Comparison of ENCODE assay signal across 9 cellular contexts in the genomic region with DNA sequence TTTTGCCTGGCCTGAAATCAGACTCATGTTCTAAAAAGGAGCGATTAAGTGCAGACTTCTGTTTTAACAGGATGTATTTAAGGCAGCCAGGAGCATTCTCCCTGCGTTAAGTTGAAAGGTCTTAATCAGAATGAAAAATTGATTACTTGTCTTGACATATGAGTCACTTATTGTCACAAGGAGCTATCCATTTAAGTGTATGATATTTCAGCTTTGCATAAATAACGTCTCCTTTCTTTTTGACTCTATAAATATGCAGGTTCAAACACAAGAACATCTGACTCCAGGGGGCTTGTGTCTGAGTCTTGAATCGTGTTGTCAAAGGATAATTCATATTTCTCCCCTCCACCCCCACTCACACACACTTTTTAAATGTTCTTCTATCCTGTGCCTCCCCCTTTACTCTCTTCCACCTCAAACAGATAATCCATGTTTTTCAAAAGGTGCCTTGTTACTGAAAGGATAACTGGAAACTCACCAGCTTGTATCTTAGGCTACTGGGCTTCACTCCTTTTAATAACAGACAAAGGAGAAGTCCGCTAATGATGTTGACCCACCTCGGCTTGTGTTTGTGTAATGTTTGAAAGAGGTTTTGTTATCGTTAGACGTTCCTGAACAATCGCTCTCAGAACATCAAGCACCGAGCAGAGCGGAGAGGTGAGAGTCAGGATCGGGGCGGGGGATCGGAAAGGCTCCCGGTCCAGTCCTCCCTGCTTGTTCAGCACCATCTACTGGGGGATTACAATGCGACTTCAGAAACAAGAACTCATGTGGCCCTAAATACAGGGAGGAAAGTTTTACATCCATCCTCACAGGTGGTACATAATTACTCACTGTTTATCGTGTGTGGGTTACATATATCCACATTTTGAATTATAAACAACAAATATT.
DNase-seq lines count a peak whose midpoint lies in the region; ATAC-seq, FAIRE-seq and TF ChIP-seq lines count a peak whose summit lies in the region.
"Had no signal": no experiment of that assay in that cellular context is flagged by ENCODE, and none has a peak within 500 bp of the region (broad histone marks: within the 10 kb centered on the region; RNA-seq: fewer than 3 reads in every experiment).

No MANE protein-coding gene starts in this region.

- H2BK5ac ChIP-seq in IMR-90 (ENCODE audit: low read depth, low read length, poor library complexity, severe bottlenecking) (no peak overlapping the region), neuronal stem cell (ENCODE audit: low read length) (no peak overlapping the region)

- no peaks in the 10 kb centered on the region for H3K27me3 ChIP-seq in CD8-positive, alpha-beta memory T cell (ENCODE audit: insufficient read depth, low read length, poor library complexity, severe bottlenecking)
- peaks cover 12% of the 10 kb centered on the region for H3K27me3 ChIP-seq in IMR-90 (ENCODE audit: control insufficient read depth, insufficient read depth, low read length)
- peaks cover 0 to 17% (median 0%) of the 10 kb centered on the region in 3 experiments for H3K27me3 ChIP-seq in neuronal stem cell (ENCODE audit: control insufficient read depth in 3 of 3, insufficient read depth in 3 of 3, low read depth in 1 of 3, low read length in 3 of 3)

- H3K27ac Mint-ChIP-seq in CD8-positive, alpha-beta memory T cell: peak overlapping the region in 2 of 8 donors; percentile 39 to 65

- no TSS peak for BruUV-seq in IMR-90 (replicated peaks; lab: Mats Ljungman, UMichigan)

- no peak for TF ChIP-seq POLR2A in IMR-90 (IDR thresholded peaks at IDR 0.05; ENCODE audit: low read depth, low read length)

- WGBS in IMR-90 (ENCODE audit: extremely low coverage in 2 of 2, insufficient read length in 1 of 2), 2 experiments: 0% methylated on average over 1 of the region's 17 CpGs; no CpG with 5 or more reads in 1 of the 2 experiments
- WGBS in neuronal stem cell (ENCODE audit: extremely low coverage in 2 of 2, insufficient read length in 2 of 2, insufficient replicate concordance in 1 of 2), 2 donors: no CpG with 5 or more reads among the region's 17 CpGs

- H3K4me3 ChIP-seq in CD8-positive, alpha-beta memory T cell (ENCODE audit: low read length): peak overlapping the region; percentile 31
- H3K4me3 ChIP-seq in IMR-90 (ENCODE audit: insufficient read depth, low read depth, low read length): no peak overlapping the region
- H3K4me3 ChIP-seq in epithelial cell of proximal tubule (ENCODE audit: low read depth, low read length): peak overlapping the region; percentile 7
- no peak overlapping the region for H3K4me3 ChIP-seq in neuronal stem cell (ENCODE audit: low read length in 2 of 2)

- TF ChIP-seq CTCF in IMR-90 (conservative IDR thresholded peaks at IDR 0.05; ENCODE audit: low read depth, low read length) (peak; percentile 56), epithelial cell of proximal tubule (conservative IDR thresholded peaks at IDR 0.05; ENCODE audit: low read depth, low read length) (peak; percentile 72)

- no peak overlapping the region for H2BK12ac ChIP-seq in neuronal stem cell (ENCODE audit: low read length)

- H3K9me3 ChIP-seq in CD8-positive, alpha-beta memory T cell (ENCODE audit: low read length): no peaks in the 10 kb centered on the region
- H3K9me3 ChIP-seq in IMR-90 (ENCODE audit: control insufficient read depth, insufficient read depth, low read length) (no peaks in the 10 kb centered on the region), neuronal stem cell (replicated peaks in 1 of 2; ENCODE audit: control insufficient read depth in 2 of 2, insufficient read depth in 1 of 2, low read depth in 1 of 2, low read length in 2 of 2) (no peaks in the 10 kb centered on the region)

- H3K4me2 ChIP-seq in IMR-90 (ENCODE audit: low read depth, low read length) (peak overlapping the region; percentile 60), neuronal stem cell (ENCODE audit: insufficient read depth, low read length, poor library complexity, severe bottlenecking) (peak overlapping the region; percentile 36)

- dilution Hi-C loops in IMR-90 (cut with HindIII; ENCODE audit: low sequenced_read_pairs, unreplicated experiment): no loop called here

- in situ Hi-C loops in IMR-90 (cut with MboI; ENCODE audit: low sequenced_read_pairs): no loop called here

- H4K91ac ChIP-seq in IMR-90 (ENCODE audit: insufficient read depth, low read depth, low read length): no peak overlapping the region
- H4K91ac ChIP-seq in neuronal stem cell (ENCODE audit: low read depth, low read length, poor library complexity): no peak overlapping the region

- H2BK120ac ChIP-seq in IMR-90 (ENCODE audit: low read depth, low read length) (no peak overlapping the region), neuronal stem cell (ENCODE audit: low read depth, low read length) (no peak overlapping the region)

- H3K23ac ChIP-seq in IMR-90 (ENCODE audit: low read depth, low read length) (no peak overlapping the region), neuronal stem cell (ENCODE audit: low read depth, low read length, poor library complexity) (no peak overlapping the region)

- H3K4ac ChIP-seq in IMR-90 (ENCODE audit: low read depth, low read length) (no peak overlapping the region), neuronal stem cell (ENCODE audit: low read length) (no peak overlapping the region)

- H3K4me1 Mint-ChIP-seq in CD8-positive, alpha-beta memory T cell: peaks cover 4 to 7% (median 6%) of the 10 kb centered on the region in 3 donors

- H3K18ac ChIP-seq in IMR-90 (ENCODE audit: low read depth, low read length) (no peak overlapping the region), neuronal stem cell (ENCODE audit: low read length) (no peak overlapping the region)

- H2BK20ac ChIP-seq in IMR-90 (ENCODE audit: low read depth, low read length): no peak overlapping the region

- H3K79me1 ChIP-seq in IMR-90 (ENCODE audit: low read depth in 1 of 2, low read length in 2 of 2): no peaks in the 10 kb centered on the region
- no peaks in the 10 kb centered on the region for H3K79me1 ChIP-seq in neuronal stem cell (ENCODE audit: low read depth, low read length)

- H3K27ac ChIP-seq in CD8-positive, alpha-beta memory T cell (ENCODE audit: low read depth, low read length): no peak overlapping the region
- no peak overlapping the region for H3K27ac ChIP-seq in IMR-90 (ENCODE audit: insufficient read depth, low read length)
- H3K27ac ChIP-seq in neuronal stem cell (replicated peaks; ENCODE audit: low read length): no peak overlapping the region
- H3K27ac ChIP-seq: HL-60 had no signal

- H3K36me3 Mint-ChIP-seq in CD8-positive, alpha-beta memory T cell: peaks cover 0 to 3% (median 0%) of the 10 kb centered on the region in 3 donors

- H2AK5ac ChIP-seq in IMR-90 (ENCODE audit: low read depth, low read length) (no peak overlapping the region), neuronal stem cell (ENCODE audit: low read depth, low read length) (no peak overlapping the region)

- H3K56ac ChIP-seq in IMR-90 (ENCODE audit: extremely low read depth, insufficient read depth, low read length): no peak overlapping the region

- no peak overlapping the region for H4K5ac ChIP-seq in IMR-90 (ENCODE audit: low read depth, low read length)

- no peaks in the 10 kb centered on the region for H3K4me1 ChIP-seq in CD8-positive, alpha-beta memory T cell (ENCODE audit: insufficient read depth, low read length)
- H3K4me1 ChIP-seq in IMR-90 (ENCODE audit: control insufficient read depth, insufficient read depth, low read length): no peaks in the 10 kb centered on the region
- peaks cover 0 to 4% of the 10 kb centered on the region in 2 donors for H3K4me1 ChIP-seq in neuronal stem cell (ENCODE audit: control insufficient read depth in 2 of 2, insufficient read depth in 1 of 2, low read depth in 1 of 2, low read length in 2 of 2)

- H2BK15ac ChIP-seq in IMR-90 (ENCODE audit: low read depth, low read length) (no peak overlapping the region), neuronal stem cell (ENCODE audit: low read length) (no peak overlapping the region)

- H3K27me3 Mint-ChIP-seq in CD8-positive, alpha-beta memory T cell: peaks cover 13 to 22% of the 10 kb centered on the region in 2 donors

- DNase-seq in CD8-positive, alpha-beta memory T cell: peak in 3 of 5 donors; percentile 5 to 56 (median 46)
- peak; percentile 66 for DNase-seq in IMR-90
- DNase-seq in activated CD4-positive, alpha-beta T cell treated with anti-CD3 and anti-CD28 coated beads for 4 hours: peak; percentile 38 to 42
- no peak for DNase-seq in epithelial cell of proximal tubule (ENCODE audit: low read depth)
- peak; percentile 44 for DNase-seq in neuronal stem cell (ENCODE audit: low spot score)
- no peak for DNase-seq in NCI-H446 treated with DMSO at 0.1 percent for 48 hours (lab: John Stamatoyannopoulos, UW)
- DNase-seq in GM19239 (ENCODE audit: insufficient read length, low spot score): no peak
- no peak for DNase-seq in NK-92 treated with Interleukin-12 subunit alpha and Interleukin-12 subunit beta, amount 100 ng/mL, for 24 hours (lab: John Stamatoyannopoulos, UW)

- H4K20me1 ChIP-seq in IMR-90 (ENCODE audit: insufficient read depth, low read length): no peaks in the 10 kb centered on the region

- no peak for FAIRE-seq in GM19239 (lab: Jason Lieb, UNC)

- no peak overlapping the region for H2AK9ac ChIP-seq in IMR-90 (replicated peaks; ENCODE audit: low read depth, low read length, poor library complexity)

- no peaks in the 10 kb centered on the region for H3K9me1 ChIP-seq in IMR-90 (ENCODE audit: insufficient read depth, low read length)

- H3K14ac ChIP-seq in IMR-90 (replicated peaks; ENCODE audit: low read depth, low read length): no peak overlapping the region
- no peak overlapping the region for H3K14ac ChIP-seq in neuronal stem cell (ENCODE audit: low read length)

- H4K8ac ChIP-seq in IMR-90 (ENCODE audit: low read depth in 2 of 2, low read length in 2 of 2) (no peak overlapping the region), neuronal stem cell (ENCODE audit: low read depth, low read length) (no peak overlapping the region)

- no peak overlapping the region for H3K9ac ChIP-seq in IMR-90 (ENCODE audit: low read depth, low read length)
- H3K9ac ChIP-seq in neuronal stem cell (ENCODE audit: low read depth, low read length, poor library complexity): no peak overlapping the region

- peak overlapping the region; percentile 60 for H2AFZ ChIP-seq in IMR-90 (replicated peaks; ENCODE audit: low read length, poor library complexity)
- peak overlapping the region; percentile 74 for H2AFZ ChIP-seq in neuronal stem cell (ENCODE audit: low read length)

- intact Hi-C loops in IMR-90 (cut with micrococcal nuclease): loop anchor here (1.0 to 5.0 kb wide), 4 partner anchors 346 to 496 kb away; a partner anchor contains a TSS

- CTCF ChIA-PET in CD8-positive, alpha-beta memory T cell (lab: Charles Lee): no interaction called here
- CTCF ChIA-PET in IMR-90 (lab: Yijun Ruan, JAX): interaction anchor here (1.4 kb wide), 1 partner anchor 28 kb away, joined by 3 read pairs; no protein-coding TSS in a partner anchor

- peak; percentile 90 for ATAC-seq in IMR-90 (ENCODE audit: low read depth)

- no peaks in the 10 kb centered on the region for H3K36me3 ChIP-seq in CD8-positive, alpha-beta memory T cell (ENCODE audit: insufficient read depth, low read length)
- no peaks in the 10 kb centered on the region for H3K36me3 ChIP-seq in IMR-90 (ENCODE audit: control insufficient read depth, insufficient read depth, low read length)
- no peaks in the 10 kb centered on the region for H3K36me3 ChIP-seq in neuronal stem cell (replicated peaks in 1 of 2; ENCODE audit: control insufficient read depth in 2 of 2, insufficient read depth in 2 of 2, low read length in 2 of 2)

- H3K4me3 Mint-ChIP-seq in CD8-positive, alpha-beta memory T cell: peak overlapping the region in 6 of 7 donors; percentile 55 to 82 (median 66)

- peaks cover 0 to 2% (median 0%) of the 10 kb centered on the region in 5 donors for H3K9me3 Mint-ChIP-seq in CD8-positive, alpha-beta memory T cell

- POLR2A ChIA-PET in CD8-positive, alpha-beta memory T cell (lab: Charles Lee): no interaction called here
- POLR2A ChIA-PET in IMR-90 (lab: Charles Lee; ENCODE audit: unreplicated experiment): no interaction called here

- peak; percentile 66 for TF ChIP-seq RAD21 in IMR-90 (IDR thresholded peaks at IDR 0.05; ENCODE audit: low read length)

Comparison
In these comparisons a context has a peak if more than half of its experiments do, and no peak if none do; other contexts are left out.
1. DNase-seq: peak in CD8-positive, alpha-beta memory T cell (3 of 5), IMR-90 (single experiment), activated CD4-positive, alpha-beta T cell treated with anti-CD3 and anti-CD28 coated beads for 4 hours (2 of 2) and neuronal stem cell (single experiment); none in epithelial cell of proximal tubule (single experiment), NCI-H446 treated with DMSO at 0.1 percent for 48 hours (single experiment), GM19239 (single experiment) and NK-92 treated with Interleukin-12 subunit alpha and Interleukin-12 subunit beta, amount 100 ng/mL, for 24 hours (single experiment).
2. H3K4me3 ChIP-seq: peak in CD8-positive, alpha-beta memory T cell (single experiment) and epithelial cell of proximal tubule (single experiment); none in IMR-90 (single experiment) and neuronal stem cell (0 of 2).